ENCODE assay signal across 9 cellular contexts in genomic region chr1:232767381-232768074, GRCh38. TPM values are rescaled to one million over a fixed set of nuclear protein-coding genes. Genes with fewer than 3 reads are reported as not detected.
DNase-seq lines count a peak whose midpoint lies in the region; ATAC-seq, FAIRE-seq and TF ChIP-seq lines count a peak whose summit lies in the region.
"Had no signal": no experiment of that assay in that cellular context is flagged by ENCODE, and none has a peak within 500 bp of the region (broad histone marks: within the 10 kb centered on the region; RNA-seq: fewer than 3 reads in every experiment).

No MANE protein-coding gene starts in this region.

- no peaks in the 10 kb centered on the region for H3K27me3 Mint-ChIP-seq in mesothelial cell of epicardium (ENCODE audit: low read depth)

- DNase-seq in A549 (ENCODE audit: low read depth in 1 of 2, low spot score in 1 of 2) = peak; percentile 52 to 77
- DNase-seq in HS-5 (ENCODE audit: low read depth) = peak; percentile 46
- DNase-seq in kidney epithelial cell (ENCODE audit: low read depth) = peak; percentile 73
- no peak for DNase-seq in neuronal stem cell (ENCODE audit: low spot score)
- DNase-seq in mesothelial cell of epicardium (ENCODE audit: low spot score in 2 of 2, unreplicated experiment in 2 of 2) = no peak
- DNase-seq in D721Med (ENCODE audit: insufficient read length, low spot score) = no peak
- DNase-seq: DND-41 had no signal

- FAIRE-seq in A549 (lab: Jason Lieb, UNC) (peak; percentile 59), D721Med (lab: Jason Lieb, UNC) (no peak)

- H3K14ac ChIP-seq in neuronal stem cell (ENCODE audit: low read length) = no peak overlapping the region

- no peak overlapping the region for H4K91ac ChIP-seq in neuronal stem cell (ENCODE audit: low read depth, low read length, poor library complexity)

- H3K4me3 Mint-ChIP-seq in mesothelial cell of epicardium = no peak overlapping the region

- H3K4me1 ChIP-seq in A549 = peaks cover 25% of the 10 kb centered on the region
- peaks cover 0 to 2% of the 10 kb centered on the region in 2 donors for H3K4me1 ChIP-seq in neuronal stem cell (ENCODE audit: control insufficient read depth in 2 of 2, insufficient read depth in 1 of 2, low read depth in 1 of 2, low read length in 2 of 2)

- no peak overlapping the region for H2BK120ac ChIP-seq in neuronal stem cell (ENCODE audit: low read depth, low read length)

- no peak overlapping the region for H3K4me3 ChIP-seq in A549
- no peak overlapping the region for H3K4me3 ChIP-seq in kidney epithelial cell (ENCODE audit: low read depth, low read length)
- no peak overlapping the region for H3K4me3 ChIP-seq in neuronal stem cell (ENCODE audit: low read length in 2 of 2)

- no peak overlapping the region for H3K9ac ChIP-seq in neuronal stem cell (ENCODE audit: low read depth, low read length, poor library complexity)

- no peaks in the 10 kb centered on the region for H3K79me1 ChIP-seq in neuronal stem cell (ENCODE audit: low read depth, low read length)

- peaks cover 12% of the 10 kb centered on the region for H3K9me3 Mint-ChIP-seq in mesothelial cell of epicardium

- no peak for TF ChIP-seq RAD21 in A549 (conservative IDR thresholded peaks at IDR 0.05 in 1 of 2, IDR thresholded peaks at IDR 0.05 in 1 of 2)

- H2AK5ac ChIP-seq in neuronal stem cell (ENCODE audit: low read depth, low read length) = no peak overlapping the region

- peaks cover 4% of the 10 kb centered on the region for H3K36me3 Mint-ChIP-seq in mesothelial cell of epicardium

- H3K18ac ChIP-seq in neuronal stem cell (ENCODE audit: low read length) = no peak overlapping the region

- 0 out of 3 replicates have a peak, but pooled peaks cover 4% of the 10 kb centered on the region for H3K9me3 ChIP-seq in A549
- H3K9me3 ChIP-seq in neuronal stem cell (replicated peaks in 1 of 2; ENCODE audit: control insufficient read depth in 2 of 2, insufficient read depth in 1 of 2, low read depth in 1 of 2, low read length in 2 of 2) = peaks cover 0 to 1% of the 10 kb centered on the region in 2 donors

- H3K27ac ChIP-seq in A549 (peak overlapping the region; percentile 28 to 75), VCaP (peak overlapping the region; percentile 97), neuronal stem cell (replicated peaks; ENCODE audit: low read length) (no peak overlapping the region)

- H2BK5ac ChIP-seq in neuronal stem cell (ENCODE audit: low read length) = no peak overlapping the region

- no peak overlapping the region for H2BK15ac ChIP-seq in neuronal stem cell (ENCODE audit: low read length)

- no peak overlapping the region for H4K8ac ChIP-seq in neuronal stem cell (ENCODE audit: low read depth, low read length)

- TF ChIP-seq POLR2A in A549 (IDR thresholded peaks at IDR 0.05; ENCODE audit: low read length) = no peak

- no peak for TF ChIP-seq CTCF in A549 (IDR thresholded peaks at IDR 0.05)
- TF ChIP-seq CTCF in VCaP (conservative IDR thresholded peaks at IDR 0.05) = no peak
- no peak for TF ChIP-seq CTCF in kidney epithelial cell (IDR thresholded peaks at IDR 0.05; ENCODE audit: insufficient read depth, low read length, poor library complexity, severe bottlenecking)
- TF ChIP-seq CTCF in mesothelial cell of epicardium (IDR thresholded peaks at IDR 0.05; ENCODE audit: unreplicated experiment) = no peak
- TF ChIP-seq CTCF in D721Med (IDR thresholded peaks at IDR 0.05; ENCODE audit: insufficient read depth, missing control alignments) = no peak

- ATAC-seq in A549 = peak; percentile 84 to 85
- no peak for ATAC-seq in HG02970 (IDR thresholded peaks at IDR 0.05; ENCODE audit: low FRiP score, unreplicated experiment)

- H3K4ac ChIP-seq in neuronal stem cell (ENCODE audit: low read length) = no peak overlapping the region

- TF ChIP-seq EP300 in A549 (IDR thresholded peaks at IDR 0.05) = no peak

- H3K23ac ChIP-seq in neuronal stem cell (ENCODE audit: low read depth, low read length, poor library complexity) = no peak overlapping the region

- H3K4me1 Mint-ChIP-seq in mesothelial cell of epicardium = peaks cover 20% of the 10 kb centered on the region

- WGBS in A549 (ENCODE audit: missing lambda C conversion rate) = 43% methylated on average over 12 of the region's 12 CpGs
- WGBS in neuronal stem cell (ENCODE audit: extremely low coverage in 2 of 2, insufficient read length in 2 of 2, insufficient replicate concordance in 1 of 2), 2 donors = no CpG with 5 or more reads among the region's 12 CpGs

- H3K4me2 ChIP-seq in A549 (peak overlapping the region; percentile 19; the same call in 2 of the 3 replicates), neuronal stem cell (ENCODE audit: insufficient read depth, low read length, poor library complexity, severe bottlenecking) (no peak overlapping the region)

- no peak overlapping the region for H3K27ac Mint-ChIP-seq in mesothelial cell of epicardium

- POLR2A ChIA-PET in A549 (lab: Yijun Ruan, JAX) = no interaction called here

- CTCF ChIA-PET in A549 (lab: Yijun Ruan, JAX) = no interaction called here

- H3K36me3 ChIP-seq in kidney epithelial cell (ENCODE audit: control insufficient read depth, insufficient read depth, low read length) (no peaks in the 10 kb centered on the region), neuronal stem cell (replicated peaks in 1 of 2; ENCODE audit: control insufficient read depth in 2 of 2, insufficient read depth in 2 of 2, low read length in 2 of 2) (no peaks in the 10 kb centered on the region)

- H2AFZ ChIP-seq in neuronal stem cell (ENCODE audit: low read length) = no peak overlapping the region

- H3K27me3 ChIP-seq in kidney epithelial cell (ENCODE audit: control insufficient read depth, insufficient read depth, low read length) = no peaks in the 10 kb centered on the region
- no peaks in the 10 kb centered on the region for H3K27me3 ChIP-seq in neuronal stem cell (ENCODE audit: control insufficient read depth in 3 of 3, insufficient read depth in 3 of 3, low read depth in 1 of 3, low read length in 3 of 3)

- no peak overlapping the region for H2BK12ac ChIP-seq in neuronal stem cell (ENCODE audit: low read length)

TF ChIP-seq in A549, 52 proteins besides CTCF, POLR2A, EP300 and RAD21:
- TF ChIP-seq CEBPB (IDR thresholded peaks at IDR 0.05) (peak; percentile 62 to 87; a peak in 3 of 4 replicates), CBX2 (IDR thresholded peaks at IDR 0.05; ENCODE audit: borderline replicate concordance, low read depth) (no peak), FOSL2 (IDR thresholded peaks at IDR 0.05) (0 out of 2 replicates have a peak, but pooled peaks have one; percentile 31), FOSL2 (CRISPR knock-in tag; IDR thresholded peaks at IDR 0.05) (peak; percentile 72), MAFK (IDR thresholded peaks at IDR 0.05; ENCODE audit: partially characterized antibody) (peak; percentile 56)

RNA-seq across cellular contexts. Expression of gene MAP10, which starts 37.7 kb away (rescaled TPM):
- polyA plus RNA-seq in A549 (2011; rRNA removed) (2.3 and 2.4 TPM in 2 replicates), A549 (2017; fragmentation: RNase III; extraction: RNeasy Plus Mini Kit Qiagen cat#74134 plus additional on column Dnase treatment) (1.6 to 2.5 TPM (median 2.1 TPM) in 3 replicates)
- polyA plus RNA-seq in A549 (2012; cell fraction: cytosol; rRNA removed) = 0.82 and 1.0 TPM in 2 replicates
- polyA plus RNA-seq in A549 (2012; cell fraction: nucleus; rRNA removed) = 1.1 TPM in 2 replicates
- 1.1 TPM in 2 replicates for polyA minus RNA-seq in A549 (2011; rRNA and poly(A)+ RNA removed)
- total RNA-seq in kidney epithelial cell (3.7 and 5.5 TPM in 2 replicates), mesothelial cell of epicardium (2.1 to 2.3 TPM (median 2.2 TPM) in 3 replicates)
- polyA plus RNA-seq in neuronal stem cell (2013, experiment 1 of 2) = 2.5 TPM
- polyA plus RNA-seq in neuronal stem cell (2013, experiment 2 of 2) = 2.3 TPM

Comparison
In these comparisons a context has a peak if more than half of its experiments do, and no peak if none do; other contexts are left out.
1. DNase-seq: peak in A549 (2 of 2), HS-5 (single experiment) and kidney epithelial cell (single experiment); none in neuronal stem cell (single experiment), mesothelial cell of epicardium (0 of 2) and D721Med (single experiment).